ENCODE assay signal across 28 cellular contexts in genomic region chr3:117127147-117127546, GRCh38.
DNase-seq lines count a peak whose midpoint lies in the region; ATAC-seq and TF ChIP-seq lines count a peak whose summit lies in the region.
"Had no signal": no experiment of that assay in that cellular context is flagged by ENCODE, and none has a peak within 500 bp of the region (broad histone marks: within the 10 kb centered on the region; RNA-seq: fewer than 3 reads in every experiment).

No MANE protein-coding gene starts in this region.

- intact Hi-C loops in head of caudate nucleus (cut with DNase I) = no loop called here
- intact Hi-C loops in Right ventricle myocardium superior (cut with DNase I) = no loop called here

- H3K4me3 Mint-ChIP-seq in neural crest cell = no peak overlapping the region
- H3K4me3 Mint-ChIP-seq: activated T-cell treated with anti-CD3 and anti-CD28 coated beads, Interleukin-2, amount 50 U/mL, for 4 hours; naive B cell had no signal

- H3K4me1 Mint-ChIP-seq in neural crest cell = peaks cover 8% of the 10 kb centered on the region
- H3K4me1 Mint-ChIP-seq: naive B cell had no signal

- H3K9me3 Mint-ChIP-seq in neural crest cell = no peaks in the 10 kb centered on the region
- H3K9me3 Mint-ChIP-seq: brain, naive B cell had no signal

- H3K27me3 Mint-ChIP-seq in neural crest cell (ENCODE audit: low read depth) = no peaks in the 10 kb centered on the region
- H3K27me3 Mint-ChIP-seq: brain, naive B cell had no signal

- peak; percentile 6 for TF ChIP-seq CTCF in GM12873 (IDR thresholded peaks at IDR 0.05; ENCODE audit: insufficient read depth, low read depth, low read length, missing control alignments)
- TF ChIP-seq CTCF in fibroblast of mammary gland (conservative IDR thresholded peaks at IDR 0.05; ENCODE audit: control insufficient read depth, insufficient read depth, low read depth, low read length) = peak; percentile 10
- TF ChIP-seq CTCF in neural crest cell (conservative IDR thresholded peaks at IDR 0.05) = peak; percentile 52
- no peak for TF ChIP-seq CTCF in omental fat pad (IDR thresholded peaks at IDR 0.05)

- DNase-seq in OCI-M1 (lab: John Stamatoyannopoulos, UW) = peak; percentile 7
- DNase-seq in fibroblast of mammary gland (ENCODE audit: low read depth) = no peak
- no peak for DNase-seq in neural crest cell (ENCODE audit: low read depth, low spot score)
- no peak for DNase-seq in stimulated activated CD4-positive, alpha-beta T cell treated with anti-CD3 and anti-CD28 coated beads, Interleukin-12 subunit alpha, Interleukin-12 subunit beta, amount 100 ng/mL, for 4 hours
- no peak for DNase-seq in omental fat pad (ENCODE audit: low spot score)
- DNase-seq in head of caudate nucleus = no peak
- DNase-seq in Right ventricle myocardium superior = no peak
- DNase-seq: ACHN; activated CD4-positive, alpha-beta T cell treated with anti-CD3 and anti-CD28 coated beads for 4 hours; activated naive CD4-positive, alpha-beta T cell; activated T-cell treated with anti-CD3 and anti-CD28 coated beads, Interleukin-2, amount 50 U/mL, for 4 hours; Calu3; colonic mucosa; effector memory CD4-positive, alpha-beta T cell; GM23248; left colon; naive B cell; NCI-H1694 treated with DMSO at 0.1 percent for 48 hours; NCI-H2171; NCI-H526; RPMI8226; stimulated activated CD4-positive, alpha-beta T cell treated with anti-CD3 and anti-CD28 coated beads, Interleukin-4, amount 100 ng/mL, for 24 hours; stimulated activated naive CD4-positive, alpha-beta T cell had no signal

- ATAC-seq in omental fat pad (ENCODE audit: low FRiP score) = no peak
- no peak for ATAC-seq in Right ventricle myocardium superior (ENCODE audit: poor library complexity)
- ATAC-seq: activated T-cell treated with anti-CD3 and anti-CD28 coated beads, Interleukin-2, amount 50 U/mL, for 4 hours; left colon had no signal

- no peaks in the 10 kb centered on the region for H3K36me3 Mint-ChIP-seq in neural crest cell (ENCODE audit: low read depth)
- H3K36me3 Mint-ChIP-seq: brain, naive B cell had no signal

- H3K27ac Mint-ChIP-seq in neural crest cell (ENCODE audit: unreplicated experiment) = no peak overlapping the region
- H3K27ac Mint-ChIP-seq: naive B cell had no signal

- no peak overlapping the region for H3K4me3 ChIP-seq in fibroblast of mammary gland (ENCODE audit: control insufficient read depth, low read depth, low read length)
- H3K4me3 ChIP-seq: BLaER1 treated with 17β-estradiol and CSF1 and Interleukin-3, amounts not matched to agents 10 nM and 100 nM; colonic mucosa; GM23248; right atrium auricular region; vagina had no signal

Comparison
In these comparisons a context has a peak if more than half of its experiments do, and no peak if none do; other contexts are left out.
1. CTCF ChIP-seq: peak in GM12873 (single experiment), fibroblast of mammary gland (single experiment) and neural crest cell (single experiment); none in omental fat pad (0 of 3).